ENCODE assay signal across 33 cellular contexts in genomic region chr2:97734061-97734912, GRCh38. TPM values are rescaled to one million over a fixed set of nuclear protein-coding genes. Genes with fewer than 3 reads are reported as not detected.
DNase-seq lines count a peak whose midpoint lies in the region; ATAC-seq and TF ChIP-seq lines count a peak whose summit lies in the region.
"Had no signal": no experiment of that assay in that cellular context is flagged by ENCODE, and none has a peak within 500 bp of the region (broad histone marks: within the 10 kb centered on the region; RNA-seq: fewer than 3 reads in every experiment).

No MANE protein-coding gene starts in this region.

- TF ChIP-seq POLR2A in spleen (IDR thresholded peaks at IDR 0.05), result no peak

- no peak overlapping the region for H3K23ac ChIP-seq in H9 (ENCODE audit: insufficient read length, low read depth, low read length)

- TF ChIP-seq CTCF in H9 (conservative IDR thresholded peaks at IDR 0.05), result no peak
- TF ChIP-seq CTCF in spleen (IDR thresholded peaks at IDR 0.05 in 8 of 11, conservative IDR thresholded peaks at IDR 0.05 in 3 of 11), result no peak

- no CpG with 5 or more reads among the region's 41 CpGs for WGBS in H9 (ENCODE audit: extremely low coverage, insufficient read length, low lambda C conversion rate)
- WGBS in spleen, 5 donors, result 91 to 96% (median 94%) methylated on average over 15 to 41 of the region's 41 CpGs

- H2BK5ac ChIP-seq in H9 (ENCODE audit: insufficient read length, low read length), result no peak overlapping the region

- peak overlapping the region; percentile 39 for H3K27ac Mint-ChIP-seq in activated naive CD8-positive, alpha-beta T cell treated with anti-CD3 and anti-CD28 coated beads for 36 hours
- H3K27ac Mint-ChIP-seq in activated naive CD8-positive, alpha-beta T cell treated with anti-CD3 and anti-CD28 coated beads, Interleukin-2, amount 50 U/mL, for 24 hours, result no peak overlapping the region
- H3K27ac Mint-ChIP-seq in H9 (peak overlapping the region in 1 of 3 experiments; percentile 82; a peak in 1 of 7 replicates), immature natural killer cell (peak overlapping the region; percentile 72 to 88 (median 82))
- H3K27ac Mint-ChIP-seq: activated CD8-positive, alpha-beta T cell treated with anti-CD3 and anti-CD28 coated beads, Interleukin-2, amount 10 ng/mL, durations not matched to agents 7 days and 5 days; activated T-cell treated with anti-CD3 and anti-CD28 coated beads, Interleukin-2, amount 50 U/mL, for 72 hours; B cell; IgD-negative memory B cell; stimulated activated naive CD8-positive, alpha-beta T cell treated with anti-CD3 and anti-CD28 coated beads, Interleukin-15, Interleukin-2, amounts not matched to agents 100 ng/mL and 50 ng/mL, for 24 hours had no signal

- no peaks in the 10 kb centered on the region for H3K79me2 ChIP-seq in H9 (ENCODE audit: insufficient read depth, low read length)

- H3K36me3 Mint-ChIP-seq in activated naive CD8-positive, alpha-beta T cell treated with anti-CD3 and anti-CD28 coated beads for 36 hours, result peaks cover 46% of the 10 kb centered on the region
- peaks cover 54% of the 10 kb centered on the region for H3K36me3 Mint-ChIP-seq in activated naive CD8-positive, alpha-beta T cell treated with anti-CD3 and anti-CD28 coated beads, Interleukin-2, amount 50 U/mL, for 24 hours (ENCODE audit: low read depth)
- peaks cover 0 to 2% (median 0%) of the 10 kb centered on the region in 3 experiments; a peak in 2 of 7 replicates for H3K36me3 Mint-ChIP-seq in H9 (ENCODE audit: insufficient read depth in 1 of 3, low read depth in 3 of 3)
- peaks cover 24 to 59% (median 34%) of the 10 kb centered on the region in 3 donors for H3K36me3 Mint-ChIP-seq in immature natural killer cell

- no peaks in the 10 kb centered on the region for H3K27me3 Mint-ChIP-seq in activated naive CD8-positive, alpha-beta T cell treated with anti-CD3 and anti-CD28 coated beads for 36 hours
- no peaks in the 10 kb centered on the region for H3K27me3 Mint-ChIP-seq in activated naive CD8-positive, alpha-beta T cell treated with anti-CD3 and anti-CD28 coated beads, Interleukin-2, amount 50 U/mL, for 24 hours
- H3K27me3 Mint-ChIP-seq in H9 (ENCODE audit: low read depth), result peaks cover 6% of the 10 kb centered on the region
- peaks cover 5 to 23% (median 6%) of the 10 kb centered on the region in 3 donors for H3K27me3 Mint-ChIP-seq in immature natural killer cell (ENCODE audit: low read depth in 3 of 3)
- H3K27me3 Mint-ChIP-seq: IgD-negative memory B cell; stimulated activated naive CD8-positive, alpha-beta T cell treated with anti-CD3 and anti-CD28 coated beads, Interleukin-15, Interleukin-2, amounts not matched to agents 100 ng/mL and 50 ng/mL, for 24 hours had no signal

- no peaks in the 10 kb centered on the region for H3K9me3 ChIP-seq in H9 (ENCODE audit: control insufficient read depth, low read depth, low read length)
- H3K9me3 ChIP-seq in spleen, result peaks cover 0 to 12% (median 9%) of the 10 kb centered on the region in 8 donors
- H3K9me3 ChIP-seq: adrenal gland, pancreas, testis had no signal

- intact Hi-C loops in spleen (cut with DNase I; ENCODE audit: low total_unique reads), result no loop called here

- no peak overlapping the region for H3K4ac ChIP-seq in H9 (ENCODE audit: low read depth, low read length)

- no peak overlapping the region for H2BK120ac ChIP-seq in H9 (ENCODE audit: low read depth, low read length, poor library complexity, severe bottlenecking)

- H4K8ac ChIP-seq in H9 (replicated peaks; ENCODE audit: insufficient read length, low read depth, low read length), result no peak overlapping the region

- H3K18ac ChIP-seq in H9 (ENCODE audit: insufficient read length, low read depth, low read length), result no peak overlapping the region

- no peak overlapping the region for H3T11ph ChIP-seq in H9 (ENCODE audit: low read length)

- no peak overlapping the region for H3K4me2 ChIP-seq in H9 (ENCODE audit: insufficient read depth, insufficient read length, low read length)

- no peak overlapping the region for H2BK20ac ChIP-seq in H9 (ENCODE audit: low read depth, low read length, poor library complexity, severe bottlenecking)

- DNase-seq in activated naive CD8-positive, alpha-beta T cell treated with anti-CD3 and anti-CD28 coated beads for 36 hours, result no peak
- no peak for DNase-seq in activated naive CD8-positive, alpha-beta T cell treated with anti-CD3 and anti-CD28 coated beads, Interleukin-2, amount 50 U/mL, for 24 hours
- DNase-seq in H9 (peak; percentile 31), immature natural killer cell (no peak), spleen (peak; percentile 72), SHP77 treated with DMSO at 0.1 percent for 48 hours (lab: John Stamatoyannopoulos, UW) (no peak), NCI-H1694 treated with DMSO at 0.1 percent for 48 hours (lab: John Stamatoyannopoulos, UW) (no peak)
- DNase-seq: activated CD4-positive, alpha-beta T cell treated with anti-CD3 and anti-CD28 coated beads for 4 hours; activated CD8-positive, alpha-beta T cell treated with anti-CD3 and anti-CD28 coated beads, Interleukin-2, amount 10 ng/mL, durations not matched to agents 7 days and 5 days; activated naive CD4-positive, alpha-beta T cell treated with Interleukin-2 at 50 U/mL for 16 hours; activated T-cell treated with anti-CD3 and anti-CD28 coated beads, Interleukin-2, amount 50 U/mL, for 72 hours; adrenal gland; DMS 273 treated with DMSO at 0.1 percent for 48 hours; EL; heart right ventricle; NCI-H1092; NCI-H1694; NCI-H2171; stimulated activated CD4-positive, alpha-beta T cell treated with anti-CD3 and anti-CD28 coated beads, Interleukin-2, amount 100 ng/mL, for 24 hours; T-helper 9 cell; testis had no signal

- no peak for ATAC-seq in activated naive CD8-positive, alpha-beta T cell treated with anti-CD3 and anti-CD28 coated beads, Interleukin-2, amount 50 U/mL, for 24 hours
- ATAC-seq in HG02973 (IDR thresholded peaks at IDR 0.05; ENCODE audit: unreplicated experiment), result no peak
- ATAC-seq: activated CD8-positive, alpha-beta T cell treated with anti-CD3 and anti-CD28 coated beads, Interleukin-2, amount 10 ng/mL, durations not matched to agents 7 days and 5 days; activated T-cell treated with anti-CD3 and anti-CD28 coated beads, Interleukin-2, amount 50 U/mL, for 72 hours; pancreas had no signal

- peaks cover 0 to 97% (median 14%) of the 10 kb centered on the region in 6 donors for H3K36me3 ChIP-seq in spleen
- H3K36me3 ChIP-seq: adrenal gland, pancreas, right atrium auricular region, SJSA1 had no signal

- H3K27me3 ChIP-seq in H9 (ENCODE audit: insufficient read depth, low read length), result no peaks in the 10 kb centered on the region
- no peaks in the 10 kb centered on the region for H3K27me3 ChIP-seq in spleen (replicated peaks in 1 of 7)
- H3K27me3 ChIP-seq: adrenal gland, dorsolateral prefrontal cortex, heart right ventricle, pancreas, right atrium auricular region, SJSA1, testis had no signal

- H3K4me3 Mint-ChIP-seq in activated naive CD8-positive, alpha-beta T cell treated with anti-CD3 and anti-CD28 coated beads for 36 hours, result no peak overlapping the region
- no peak overlapping the region for H3K4me3 Mint-ChIP-seq in activated naive CD8-positive, alpha-beta T cell treated with anti-CD3 and anti-CD28 coated beads, Interleukin-2, amount 50 U/mL, for 24 hours
- no peak overlapping the region for H3K4me3 Mint-ChIP-seq in H9
- peak overlapping the region in 2 of 5 donors; percentile 32 to 36 for H3K4me3 Mint-ChIP-seq in immature natural killer cell
- H3K4me3 Mint-ChIP-seq: activated CD8-positive, alpha-beta T cell treated with anti-CD3 and anti-CD28 coated beads, Interleukin-2, amount 10 ng/mL, durations not matched to agents 7 days and 5 days; activated T-cell treated with anti-CD3 and anti-CD28 coated beads, Interleukin-2, amount 50 U/mL, for 72 hours; B cell; IgD-negative memory B cell; stimulated activated naive CD8-positive, alpha-beta T cell treated with anti-CD3 and anti-CD28 coated beads, Interleukin-15, Interleukin-2, amounts not matched to agents 100 ng/mL and 50 ng/mL, for 24 hours had no signal

- H3K23me2 ChIP-seq in H9 (ENCODE audit: insufficient read length, low read depth, low read length, poor library complexity, severe bottlenecking), result no peaks in the 10 kb centered on the region

- H4K5ac ChIP-seq in H9 (ENCODE audit: insufficient read length, low read depth, low read length), result no peak overlapping the region

- no peak overlapping the region for H3K4me3 ChIP-seq in spleen
- H3K4me3 ChIP-seq: adrenal gland, dorsolateral prefrontal cortex, heart right ventricle, pancreas, right atrium auricular region, SJSA1 had no signal

- no peak overlapping the region for H2BK15ac ChIP-seq in H9 (ENCODE audit: low read depth, low read length)

- H3K56ac ChIP-seq in H9 (ENCODE audit: insufficient read length, low read depth, low read length), result no peak overlapping the region

- no peak overlapping the region for H3K14ac ChIP-seq in H9 (ENCODE audit: insufficient read depth, low read length)

- peaks cover 13% of the 10 kb centered on the region for H3K4me1 Mint-ChIP-seq in activated naive CD8-positive, alpha-beta T cell treated with anti-CD3 and anti-CD28 coated beads for 36 hours
- peaks cover 18% of the 10 kb centered on the region for H3K4me1 Mint-ChIP-seq in activated naive CD8-positive, alpha-beta T cell treated with anti-CD3 and anti-CD28 coated beads, Interleukin-2, amount 50 U/mL, for 24 hours
- H3K4me1 Mint-ChIP-seq in H9 (no peaks in the 10 kb centered on the region), immature natural killer cell (peaks cover 61 to 71% of the 10 kb centered on the region in 2 donors)
- H3K4me1 Mint-ChIP-seq: B cell had no signal

- H2AK5ac ChIP-seq in H9 (ENCODE audit: insufficient read length, low read length), result no peak overlapping the region

- H3K27ac ChIP-seq in H9 (ENCODE audit: insufficient read length, low read depth, low read length), result no peak overlapping the region
- no peak overlapping the region for H3K27ac ChIP-seq in spleen
- H3K27ac ChIP-seq: adrenal gland, dorsolateral prefrontal cortex, heart right ventricle, pancreas, right atrium auricular region, SJSA1, testis, VCaP had no signal

- H3K9ac ChIP-seq in H9 (ENCODE audit: extremely low read depth, insufficient read length, low read length), result no peak overlapping the region

- no peak overlapping the region for H2BK12ac ChIP-seq in H9 (ENCODE audit: insufficient read length, low read depth, low read length)

- H3K4me1 ChIP-seq in H9 (ENCODE audit: insufficient read depth, low read length) (no peaks in the 10 kb centered on the region), spleen (peaks cover 0 to 6% (median 0%) of the 10 kb centered on the region in 6 donors)
- H3K4me1 ChIP-seq: adrenal gland, pancreas, right atrium auricular region, SJSA1, testis had no signal

- no peak overlapping the region for H2AFZ ChIP-seq in H9 (ENCODE audit: low read length)

- peaks cover 5% of the 10 kb centered on the region for H3K9me3 Mint-ChIP-seq in activated naive CD8-positive, alpha-beta T cell treated with anti-CD3 and anti-CD28 coated beads for 36 hours
- no peaks in the 10 kb centered on the region for H3K9me3 Mint-ChIP-seq in activated naive CD8-positive, alpha-beta T cell treated with anti-CD3 and anti-CD28 coated beads, Interleukin-2, amount 50 U/mL, for 24 hours
- H3K9me3 Mint-ChIP-seq in H9, result peaks cover 0 to 2% of the 10 kb centered on the region in 2 experiments; a peak in 3 of 5 replicates
- H3K9me3 Mint-ChIP-seq in immature natural killer cell, result peaks cover 0 to 2% (median 0%) of the 10 kb centered on the region in 6 donors
- H3K9me3 Mint-ChIP-seq: activated T-cell treated with anti-CD3 and anti-CD28 coated beads, Interleukin-2, amount 50 U/mL, for 72 hours had no signal

- H4K20me1 ChIP-seq in H9 (ENCODE audit: control insufficient read depth, insufficient read depth, insufficient read length), result no peaks in the 10 kb centered on the region

- no peak overlapping the region for H4K91ac ChIP-seq in H9 (ENCODE audit: insufficient read length, low read depth, low read length)

- no peaks in the 10 kb centered on the region for H3K79me1 ChIP-seq in H9 (ENCODE audit: insufficient read depth, low read depth, low read length, poor library complexity, severe bottlenecking)

RNA-seq across cellular contexts. Expression of gene ZAP70, which starts 20.9 kb away (rescaled TPM):
- total RNA-seq in activated naive CD8-positive, alpha-beta T cell treated with anti-CD3 and anti-CD28 coated beads for 36 hours, result 100 to 1,000 TPM; 198 to 204 TPM
- 0.22 and 0.24 TPM in 2 replicates for total RNA-seq in H9 (2021)
- polyA plus RNA-seq in immature natural killer cell, result 100 to 1,000 TPM; 219 to 329 (median 246) TPM
- 10 to 100 TPM; 49.9 to 96.1 (median 81.3) TPM for total RNA-seq in spleen
- polyA plus RNA-seq in spleen, result 10 to 100 TPM; 35.2 to 50.4 (median 49.2) TPM
- total RNA-seq: A673, lung microvascular endothelial cell, NCI-H460, SJSA1 had no signal

Comparison
In these comparisons a context has a peak if more than half of its experiments do, and no peak if none do; other contexts are left out.
1. DNase-seq: peak in H9 (single experiment) and spleen (single experiment); none in activated naive CD8-positive, alpha-beta T cell treated with anti-CD3 and anti-CD28 coated beads for 36 hours (single experiment), activated naive CD8-positive, alpha-beta T cell treated with anti-CD3 and anti-CD28 coated beads, Interleukin-2, amount 50 U/mL, for 24 hours (single experiment), immature natural killer cell (0 of 3), SHP77 treated with DMSO at 0.1 percent for 48 hours (single experiment) and NCI-H1694 treated with DMSO at 0.1 percent for 48 hours (single experiment).
2. RNA of gene ZAP70, which starts 20.9 kb away (total RNA-seq): 198 to 204 TPM in activated naive CD8-positive, alpha-beta T cell treated with anti-CD3 and anti-CD28 coated beads for 36 hours and 49.9 to 96.1 TPM in spleen; 0.22 to 0.24 TPM in H9; every median in the first group is over 10 times any median in the second.